ENCODE assay signal across 8 cellular contexts in the genomic region with DNA sequence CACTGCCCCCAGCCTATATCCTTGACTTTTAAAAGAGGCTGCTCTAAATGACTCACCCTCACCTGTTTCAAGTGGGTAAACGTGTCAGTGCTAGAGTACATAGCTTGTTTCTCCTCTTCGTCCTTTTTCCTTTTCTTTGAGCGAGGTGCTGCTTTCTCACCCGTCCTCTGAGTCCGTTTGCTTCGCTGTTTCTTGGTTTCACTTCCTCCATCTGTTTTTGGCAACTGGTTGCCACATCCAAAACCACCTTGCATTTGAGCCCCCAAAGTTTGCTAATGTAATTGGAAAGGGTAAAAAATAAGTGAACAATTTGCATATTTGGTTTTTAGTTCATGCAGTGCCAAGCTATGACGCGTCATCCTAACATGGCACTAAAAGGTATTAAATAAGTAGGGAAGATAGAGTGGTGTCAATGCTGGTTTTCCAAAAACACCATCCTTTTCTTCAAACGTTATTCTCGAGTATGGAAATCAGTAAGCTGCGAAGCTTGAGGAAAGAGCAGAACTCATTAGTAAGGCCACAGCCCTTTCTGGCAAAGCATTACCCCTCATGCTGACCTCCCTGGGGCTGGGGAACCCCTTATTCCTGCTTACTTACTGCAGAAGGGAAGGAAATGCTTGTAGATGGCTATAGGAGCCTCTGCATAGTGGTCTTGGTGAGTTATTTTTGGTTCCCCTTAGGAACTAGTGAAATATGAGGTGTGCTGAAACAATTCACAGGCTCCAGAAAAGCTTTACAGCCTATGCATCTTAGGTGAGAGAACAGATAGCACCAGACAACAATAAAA.
A peak's percentile ranks its signal among the peaks of the same experiment; 100 is the strongest.
DNase-seq lines count a peak whose midpoint lies in the region; ATAC-seq and TF ChIP-seq lines count a peak whose summit lies in the region.

No MANE protein-coding gene starts in this region.

- no peak for TF ChIP-seq CTCF in Peyer's patch (IDR thresholded peaks at IDR 0.05)

- no peaks in the 10 kb centered on the region for H3K9me3 Mint-ChIP-seq in activated naive CD4-positive, alpha-beta T cell treated with anti-CD3 and anti-CD28 coated beads for 36 hours
- H3K9me3 Mint-ChIP-seq in stimulated activated naive CD8-positive, alpha-beta T cell treated with anti-CD3 and anti-CD28 coated beads, Interleukin-15, amount 100 ng/mL, for 72 hours = no peaks in the 10 kb centered on the region

- H3K4me3 ChIP-seq in Peyer's patch = no peak overlapping the region

- no peak overlapping the region for H3K4me3 Mint-ChIP-seq in activated naive CD4-positive, alpha-beta T cell treated with anti-CD3 and anti-CD28 coated beads for 36 hours
- no peak overlapping the region for H3K4me3 Mint-ChIP-seq in stimulated activated naive CD8-positive, alpha-beta T cell treated with anti-CD3 and anti-CD28 coated beads, Interleukin-15, amount 100 ng/mL, for 72 hours

- peaks cover 12% of the 10 kb centered on the region for H3K4me1 Mint-ChIP-seq in activated naive CD4-positive, alpha-beta T cell treated with anti-CD3 and anti-CD28 coated beads for 36 hours (ENCODE audit: low read depth)
- H3K4me1 Mint-ChIP-seq in stimulated activated naive CD8-positive, alpha-beta T cell treated with anti-CD3 and anti-CD28 coated beads, Interleukin-15, amount 100 ng/mL, for 72 hours = peaks cover 13% of the 10 kb centered on the region

- H3K36me3 ChIP-seq in Peyer's patch = peaks cover 0 to 87% (median 0%) of the 10 kb centered on the region in 3 donors

- no peaks in the 10 kb centered on the region for H3K27me3 Mint-ChIP-seq in activated naive CD4-positive, alpha-beta T cell treated with anti-CD3 and anti-CD28 coated beads for 36 hours (ENCODE audit: low read depth)
- no peaks in the 10 kb centered on the region for H3K27me3 Mint-ChIP-seq in stimulated activated naive CD8-positive, alpha-beta T cell treated with anti-CD3 and anti-CD28 coated beads, Interleukin-15, amount 100 ng/mL, for 72 hours

- TF ChIP-seq POLR2A in Peyer's patch (IDR thresholded peaks at IDR 0.05) = no peak

- intact Hi-C loops in activated naive CD4-positive, alpha-beta T cell treated with anti-CD3 and anti-CD28 coated beads for 36 hours (cut with micrococcal nuclease) = loop anchor here (1.0 kb wide), 1 partner anchor 15 kb away; no protein-coding TSS in a partner anchor

- peaks cover 32% of the 10 kb centered on the region for H3K36me3 Mint-ChIP-seq in activated naive CD4-positive, alpha-beta T cell treated with anti-CD3 and anti-CD28 coated beads for 36 hours (ENCODE audit: low read depth)

- no peaks in the 10 kb centered on the region for H3K9me3 ChIP-seq in Peyer's patch

- CTCF ChIA-PET in activated naive CD4-positive, alpha-beta T cell treated with anti-CD3 and anti-CD28 coated beads for 36 hours (lab: Charles Lee) = interaction anchor here (0.7 kb wide), 1 partner anchor 14 kb away, joined by 3 read pairs; no protein-coding TSS in a partner anchor

- H3K27ac ChIP-seq in Peyer's patch = peak overlapping the region in 1 of 4 donors; percentile 53

- H3K27me3 ChIP-seq in Peyer's patch = no peaks in the 10 kb centered on the region

- H3K4me1 ChIP-seq in Peyer's patch = no peaks in the 10 kb centered on the region

- DNase-seq in activated naive CD4-positive, alpha-beta T cell treated with anti-CD3 and anti-CD28 coated beads for 36 hours = peak; percentile 24
- DNase-seq in activated naive CD4-positive, alpha-beta T cell treated with anti-CD3 and anti-CD28 coated beads, Interleukin-2, amount 50 U/mL, for 16 hours = no peak
- DNase-seq in Peyer's patch (peak in 2 of 3 donors; percentile 52 to 57), islet precursor cell (no peak), NCI-H1105 treated with DMSO at 0.1 percent for 48 hours (lab: John Stamatoyannopoulos, UW) (no peak)
- DNase-seq in stimulated activated naive CD8-positive, alpha-beta T cell treated with anti-CD3 and anti-CD28 coated beads, Interleukin-15, amount 100 ng/mL, for 72 hours = no peak
- DNase-seq in activated effector memory CD4-positive, alpha-beta T cell treated with Interleukin-2 at 50 U/mL for 16 hours = no peak

- H3K27ac Mint-ChIP-seq in activated naive CD4-positive, alpha-beta T cell treated with anti-CD3 and anti-CD28 coated beads for 36 hours = peak overlapping the region; percentile 42
- H3K27ac Mint-ChIP-seq in stimulated activated naive CD8-positive, alpha-beta T cell treated with anti-CD3 and anti-CD28 coated beads, Interleukin-15, amount 100 ng/mL, for 72 hours = peak overlapping the region; percentile 75 to 90

- peak; percentile 93 for ATAC-seq in HG02943 (IDR thresholded peaks at IDR 0.05; ENCODE audit: low read depth, unreplicated experiment)
- peak; percentile 78 for ATAC-seq in stimulated activated naive CD8-positive, alpha-beta T cell treated with anti-CD3 and anti-CD28 coated beads, Interleukin-15, amount 100 ng/mL, for 72 hours

Comparison
In these comparisons a context has a peak if more than half of its experiments do, and no peak if none do; other contexts are left out.
1. DNase-seq: peak in activated naive CD4-positive, alpha-beta T cell treated with anti-CD3 and anti-CD28 coated beads for 36 hours (single experiment) and Peyer's patch (2 of 3); none in activated naive CD4-positive, alpha-beta T cell treated with anti-CD3 and anti-CD28 coated beads, Interleukin-2, amount 50 U/mL, for 16 hours (single experiment), stimulated activated naive CD8-positive, alpha-beta T cell treated with anti-CD3 and anti-CD28 coated beads, Interleukin-15, amount 100 ng/mL, for 72 hours (0 of 2), islet precursor cell (single experiment), activated effector memory CD4-positive, alpha-beta T cell treated with Interleukin-2 at 50 U/mL for 16 hours (single experiment) and NCI-H1105 treated with DMSO at 0.1 percent for 48 hours (single experiment).